Comparison of ENCODE assay signal across 18 cellular contexts in genomic region chr20:41222703-41223102, GRCh38.
A peak's percentile ranks its signal among the peaks of the same experiment; 100 is the strongest.
DNase-seq lines count a peak whose midpoint lies in the region; ATAC-seq, FAIRE-seq and TF ChIP-seq lines count a peak whose summit lies in the region.
"Had no signal": no experiment of that assay in that cellular context is flagged by ENCODE, and none has a peak within 500 bp of the region (broad histone marks: within the 10 kb centered on the region; RNA-seq: fewer than 3 reads in every experiment).

No MANE protein-coding gene starts in this region.

- ATAC-seq in IMR-90 (ENCODE audit: low read depth) (peak; percentile 57), HG02623 (IDR thresholded peaks at IDR 0.05; ENCODE audit: unreplicated experiment) (no peak), GM18873 (IDR thresholded peaks at IDR 0.05; ENCODE audit: low FRiP score, unreplicated experiment) (no peak)
- ATAC-seq: effector memory CD8-positive, alpha-beta T cell; HepG2 had no signal

- TF ChIP-seq RAD21 in IMR-90 (IDR thresholded peaks at IDR 0.05; ENCODE audit: low read length) = no peak

- BruUV-seq in IMR-90 (replicated peaks; lab: Mats Ljungman, UMichigan) = no TSS peak
- BruUV-seq in endothelial cell of umbilical vein (replicated peaks; lab: Mats Ljungman, UMichigan) = no TSS peak

- dilution Hi-C loops in IMR-90 (cut with HindIII; ENCODE audit: low sequenced_read_pairs, unreplicated experiment) = no loop called here
- dilution Hi-C loops in endothelial cell of umbilical vein (cut with MboI; ENCODE audit: extremely low pct_ligation_motif_present, low sequenced_read_pairs) = no loop called here

- TF ChIP-seq POLR2A in IMR-90 (IDR thresholded peaks at IDR 0.05; ENCODE audit: low read depth, low read length) (no peak), endothelial cell of umbilical vein (IDR thresholded peaks at IDR 0.05; ENCODE audit: low read depth, low read length) (no peak), stomach (IDR thresholded peaks at IDR 0.05) (no peak)

- no peaks in the 10 kb centered on the region for H3K9me3 ChIP-seq in IMR-90 (ENCODE audit: control insufficient read depth, insufficient read depth, low read length)
- H3K9me3 ChIP-seq in endothelial cell of umbilical vein (replicated peaks; ENCODE audit: control insufficient read depth, insufficient read depth, low read length) = no peaks in the 10 kb centered on the region
- no peaks in the 10 kb centered on the region for H3K9me3 ChIP-seq in stomach

- no peak overlapping the region for H3K9ac ChIP-seq in IMR-90 (ENCODE audit: low read depth, low read length)
- no peak overlapping the region for H3K9ac ChIP-seq in endothelial cell of umbilical vein (replicated peaks; ENCODE audit: extremely low read depth, insufficient read depth, low read length)

- intact Hi-C loops in IMR-90 (cut with micrococcal nuclease) (loop anchor here (2.0 kb wide), 1 partner anchor 46 kb away; no protein-coding TSS in a partner anchor), endothelial cell of umbilical vein (cut with micrococcal nuclease) (no loop called here), stomach (cut with DNase I; ENCODE audit: low total_unique reads) (loop anchor here (10.0 kb wide), 1 partner anchor 48 kb away; no protein-coding TSS in a partner anchor)

- H3K4me1 ChIP-seq in IMR-90 (ENCODE audit: control insufficient read depth, insufficient read depth, low read length) (peaks cover 9% of the 10 kb centered on the region), endothelial cell of umbilical vein (ENCODE audit: control insufficient read depth, extremely low read depth, insufficient read depth, low read length) (no peaks in the 10 kb centered on the region), stomach (peaks cover 3 to 31% (median 15%) of the 10 kb centered on the region in 4 donors)

- POLR2A ChIA-PET in IMR-90 (lab: Charles Lee; ENCODE audit: unreplicated experiment) (interaction anchor here (0.7 kb wide), 1 partner anchor 167 kb away, joined by 3 read pairs; no protein-coding TSS in a partner anchor), endothelial cell of umbilical vein (lab: Charles Lee) (no interaction called here)

- no peak for TF ChIP-seq EP300 in stomach (IDR thresholded peaks at IDR 0.05)

- H3K79me2 ChIP-seq in endothelial cell of umbilical vein (ENCODE audit: control insufficient read depth, insufficient read depth, low read length) = no peaks in the 10 kb centered on the region

- no peak for TF ChIP-seq CTCF in IMR-90 (conservative IDR thresholded peaks at IDR 0.05; ENCODE audit: low read depth, low read length)
- TF ChIP-seq CTCF in endothelial cell of umbilical vein (IDR thresholded peaks at IDR 0.05; ENCODE audit: extremely low read depth in 1 of 2, insufficient read depth in 1 of 2, low read depth in 1 of 2, low read length in 2 of 2) = no peak
- TF ChIP-seq CTCF in stomach (IDR thresholded peaks at IDR 0.05) = no peak

- no peaks in the 10 kb centered on the region; the same call in 1 of the 2 replicates for H4K20me1 ChIP-seq in IMR-90 (ENCODE audit: insufficient read depth, low read length)
- no peaks in the 10 kb centered on the region for H4K20me1 ChIP-seq in endothelial cell of umbilical vein (replicated peaks; ENCODE audit: control insufficient read depth, extremely low read depth, insufficient read depth, low read length)

- H3K4me3 ChIP-seq in IMR-90 (ENCODE audit: insufficient read depth, low read depth, low read length) = no peak overlapping the region
- H3K4me3 ChIP-seq in endothelial cell of umbilical vein (replicated peaks in 1 of 3; ENCODE audit: insufficient read depth in 1 of 3, low read depth in 1 of 3, low read length in 3 of 3) = no peak overlapping the region
- H3K4me3 ChIP-seq in stomach = no peak overlapping the region
- H3K4me3 ChIP-seq: cardiac muscle cell, lung had no signal

- H2BK15ac ChIP-seq in IMR-90 (ENCODE audit: low read depth, low read length) = no peak overlapping the region

- H3K4me2 ChIP-seq in IMR-90 (ENCODE audit: low read depth, low read length) (peak overlapping the region; percentile 69), endothelial cell of umbilical vein (ENCODE audit: insufficient read depth, low read length) (no peak overlapping the region)

- peak overlapping the region; percentile 54 for H2BK5ac ChIP-seq in IMR-90 (ENCODE audit: low read depth, low read length, poor library complexity, severe bottlenecking)

- H3K36me3 ChIP-seq in IMR-90 (ENCODE audit: control insufficient read depth, insufficient read depth, low read length) = no peaks in the 10 kb centered on the region
- no peaks in the 10 kb centered on the region for H3K36me3 ChIP-seq in endothelial cell of umbilical vein (ENCODE audit: control insufficient read depth in 2 of 2, extremely low read depth in 1 of 2, insufficient read depth in 2 of 2, low read length in 2 of 2)
- H3K36me3 ChIP-seq in stomach = no peaks in the 10 kb centered on the region
- H3K36me3 ChIP-seq: cardiac muscle cell had no signal

- H3K23ac ChIP-seq in IMR-90 (ENCODE audit: low read depth, low read length) = no peak overlapping the region

- peaks cover 28 to 55% of the 10 kb centered on the region in 2 experiments for H3K79me1 ChIP-seq in IMR-90 (ENCODE audit: low read depth in 1 of 2, low read length in 2 of 2)

- H2AFZ ChIP-seq in IMR-90 (replicated peaks; ENCODE audit: low read length, poor library complexity) = no peak overlapping the region
- H2AFZ ChIP-seq in endothelial cell of umbilical vein (ENCODE audit: low read depth, low read length) = no peak overlapping the region

- H2BK120ac ChIP-seq in IMR-90 (ENCODE audit: low read depth, low read length) = no peak overlapping the region

- peak; percentile 54 for DNase-seq in IMR-90
- DNase-seq in endothelial cell of umbilical vein (ENCODE audit: low read depth, low spot score) = no peak
- DNase-seq in iris pigment epithelial cell (ENCODE audit: low read depth) = peak; percentile 66
- no peak for DNase-seq in stomach
- DNase-seq in urothelium cell line (ENCODE audit: low spot score) = no peak
- no peak for DNase-seq in ecto neural progenitor cell (ENCODE audit: low spot score)
- DNase-seq: activated CD4-positive, alpha-beta T cell treated with anti-CD3 and anti-CD28 coated beads, Interleukin-2, amount 50 U/mL, for 48 hours; activated naive CD4-positive, alpha-beta T cell treated with anti-CD3 and anti-CD28 coated beads, Interleukin-2, amount 10 ng/mL, durations not matched to agents 7 days and 5 days; activated T-cell treated with anti-CD3 and anti-CD28 coated beads, Interleukin-2, amount 50 U/mL, for 1 hour; effector memory CD8-positive, alpha-beta T cell; naive B cell; NCI-H1694 had no signal

- H4K91ac ChIP-seq in IMR-90 (ENCODE audit: insufficient read depth, low read depth, low read length) = no peak overlapping the region

- H4K8ac ChIP-seq in IMR-90 (ENCODE audit: low read depth in 2 of 2, low read length in 2 of 2) = no peak overlapping the region

- FAIRE-seq in endothelial cell of umbilical vein (lab: Jason Lieb, UNC) = peak; percentile 31
- no peak for FAIRE-seq in urothelium cell line (lab: Jason Lieb, UNC)
- FAIRE-seq: HepG2 had no signal

- no peak overlapping the region; the same call in 1 of the 2 replicates for H3K18ac ChIP-seq in IMR-90 (ENCODE audit: low read depth, low read length)

- H3K9me1 ChIP-seq in IMR-90 (ENCODE audit: insufficient read depth, low read length) (no peaks in the 10 kb centered on the region; the same call in 1 of the 2 replicates), endothelial cell of umbilical vein (replicated peaks; ENCODE audit: control insufficient read depth, extremely low read depth, insufficient read depth, low read length) (no peaks in the 10 kb centered on the region)

- no peak overlapping the region for H2AK5ac ChIP-seq in IMR-90 (ENCODE audit: low read depth, low read length)

- no peak overlapping the region for H2AK9ac ChIP-seq in IMR-90 (replicated peaks; ENCODE audit: low read depth, low read length, poor library complexity)

- no peak overlapping the region for H3K56ac ChIP-seq in IMR-90 (ENCODE audit: extremely low read depth, insufficient read depth, low read length)

- in situ Hi-C loops in IMR-90 (cut with MboI; ENCODE audit: low sequenced_read_pairs) = no loop called here

- no peaks in the 10 kb centered on the region for H3K27me3 ChIP-seq in IMR-90 (ENCODE audit: control insufficient read depth, insufficient read depth, low read length)
- H3K27me3 ChIP-seq in endothelial cell of umbilical vein (ENCODE audit: control insufficient read depth in 2 of 2, insufficient read depth in 2 of 2, low read length in 2 of 2) = no peaks in the 10 kb centered on the region
- no peaks in the 10 kb centered on the region for H3K27me3 ChIP-seq in stomach
- H3K27me3 ChIP-seq: cardiac muscle cell had no signal

- H4K5ac ChIP-seq in IMR-90 (ENCODE audit: low read depth, low read length) = no peak overlapping the region

- H3K27ac ChIP-seq in IMR-90 (ENCODE audit: insufficient read depth, low read length) (no peak overlapping the region), endothelial cell of umbilical vein (ENCODE audit: insufficient read depth, low read depth, low read length) (no peak overlapping the region), stomach (peak overlapping the region in 4 of 5 donors; percentile 44 to 77 (median 62))
- H3K27ac ChIP-seq: cardiac muscle cell, VCaP had no signal

- no peak overlapping the region for H2BK20ac ChIP-seq in IMR-90 (ENCODE audit: low read depth, low read length)

- no peak overlapping the region for H3K4ac ChIP-seq in IMR-90 (ENCODE audit: low read depth, low read length)

- no peak overlapping the region for H3K14ac ChIP-seq in IMR-90 (replicated peaks; ENCODE audit: low read depth, low read length)

- CTCF ChIA-PET in IMR-90 (lab: Yijun Ruan, JAX) = interaction anchor here (0.6 to 3.0 kb wide), 5 partner anchors 10 to 117 kb away, joined by 3 to 12 read pairs (median 5); no protein-coding TSS in a partner anchor
- CTCF ChIA-PET in endothelial cell of umbilical vein (lab: Charles Lee) = interaction anchor here (0.6 to 3.7 kb wide), 4 partner anchors 9 to 131 kb away, joined by 3 to 29 read pairs (median 12); no protein-coding TSS in a partner anchor

TF ChIP-seq in IMR-90, 13 proteins besides CTCF, POLR2A, EP300 and RAD21 (continues in another document):
- TF ChIP-seq SMC3 (IDR thresholded peaks at IDR 0.05; ENCODE audit: low read depth, low read length) = no peak
- TF ChIP-seq FOS (IDR thresholded peaks at IDR 0.05; ENCODE audit: low read depth, low read length) = no peak
- TF ChIP-seq MAZ (IDR thresholded peaks at IDR 0.05; ENCODE audit: borderline replicate concordance, low read depth, low read length) = no peak
- no peak for TF ChIP-seq CEBPB (IDR thresholded peaks at IDR 0.05; ENCODE audit: low read depth, low read length)
- no peak for TF ChIP-seq MAFK (IDR thresholded peaks at IDR 0.05; ENCODE audit: low read depth, low read length)

TF ChIP-seq in endothelial cell of umbilical vein, 7 proteins besides CTCF, POLR2A, EP300 and RAD21 (continues in another document):
- no peak for TF ChIP-seq GATA2 (IDR thresholded peaks at IDR 0.05; ENCODE audit: insufficient read depth, insufficient read length, low read depth, low read length)
- TF ChIP-seq JUN (IDR thresholded peaks at IDR 0.05; ENCODE audit: borderline replicate concordance, insufficient read depth, insufficient read length, low read depth) = no peak
- TF ChIP-seq FOS (IDR thresholded peaks at IDR 0.05; ENCODE audit: borderline replicate concordance, insufficient read depth, low read length) = no peak

Comparison
In these comparisons a context has a peak if more than half of its experiments do, and no peak if none do; other contexts are left out.
1. DNase-seq: peak in IMR-90 (single experiment) and iris pigment epithelial cell (single experiment); none in endothelial cell of umbilical vein (single experiment), stomach (single experiment), urothelium cell line (single experiment) and ecto neural progenitor cell (single experiment).
2. H3K27ac ChIP-seq: peak in stomach (4 of 5); none in IMR-90 (single experiment) and endothelial cell of umbilical vein (single experiment).